8 cellular contexts compared by ENCODE assay signal in the genomic region with DNA sequence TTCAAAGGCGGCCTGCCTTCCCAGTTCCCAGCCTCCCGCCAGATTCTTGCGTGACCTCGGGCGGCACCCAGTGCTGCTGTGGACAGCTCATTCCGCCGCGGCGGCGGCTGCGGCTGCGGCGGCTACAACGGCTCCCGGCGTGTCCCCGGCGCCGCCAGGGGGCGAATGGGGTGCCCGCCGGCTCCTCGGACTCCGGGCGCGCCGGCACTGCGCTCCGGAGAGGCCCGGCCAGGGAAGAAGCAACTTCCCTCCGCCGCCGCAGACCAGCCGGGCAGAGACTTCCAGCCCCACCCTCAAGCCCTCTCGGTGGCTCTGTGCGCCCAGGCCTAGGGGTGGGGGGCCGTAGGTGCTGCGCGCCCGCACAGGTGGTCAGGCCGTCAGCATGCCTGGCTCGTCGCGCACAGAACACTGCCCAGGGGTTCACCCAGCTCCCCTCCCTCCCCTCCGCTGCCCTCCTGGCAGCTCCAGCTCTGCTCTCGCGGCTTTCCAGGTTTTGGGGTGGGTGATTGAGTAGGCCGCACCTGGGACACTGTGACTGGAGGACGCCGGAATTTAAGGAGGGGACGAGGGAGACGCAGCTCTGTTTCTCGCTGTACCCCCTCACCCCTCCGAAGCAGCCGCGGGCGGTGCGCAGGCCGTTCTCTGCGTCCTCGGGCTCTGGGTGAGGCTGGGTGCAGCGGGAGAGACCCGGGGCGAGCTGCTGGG. TPM values are rescaled to one million over a fixed set of nuclear protein-coding genes. Genes with fewer than 3 reads are reported as not detected.
DNase-seq lines count a peak whose midpoint lies in the region; ATAC-seq, FAIRE-seq and TF ChIP-seq lines count a peak whose summit lies in the region.

No MANE protein-coding gene starts in this region.

- DNase-seq in A549 (ENCODE audit: low read depth in 1 of 2, low spot score in 1 of 2) (peak; percentile 51 to 68), NCI-H2227 (lab: John Stamatoyannopoulos, UW; ENCODE audit: unreplicated experiment) (peak; percentile 57), activated T-cell treated with anti-CD3 and anti-CD28 coated beads for 4 hours (peak; percentile 23), erythroblast (lab: John Stamatoyannopoulos, UW) (peak; percentile 70 to 77), midbrain (lab: John Stamatoyannopoulos, UW) (peak; percentile 73), NCI-H1048 (lab: John Stamatoyannopoulos, UW) (no peak)
- DNase-seq in stimulated activated CD8-positive, alpha-beta memory T cell treated with anti-CD3 and anti-CD28 coated beads, Interleukin-2, amount 100 ng/mL, for 1 hour (ENCODE audit: low read depth in 2 of 2) = peak; percentile 10 to 14

- POLR2A ChIA-PET in A549 (lab: Yijun Ruan, JAX) = interaction anchor here (0.6 to 1.0 kb wide), 2 partner anchors 32 to 38 kb away, joined by 3 to 5 read pairs; a partner anchor contains a TSS

- peaks cover 5% of the 10 kb centered on the region; the same call in 2 of the 3 replicates for H3K4me1 ChIP-seq in A549

- peak overlapping the region; percentile 31 for H3K4me3 ChIP-seq in A549

- TF ChIP-seq CTCF in A549 (IDR thresholded peaks at IDR 0.05) = peak; percentile 52

- H3K9me3 ChIP-seq in A549 = no peaks in the 10 kb centered on the region

- peak overlapping the region in 1 of 2 experiments; percentile 48; a peak in 2 of 6 replicates for H3K27ac ChIP-seq in A549

- no peak for FAIRE-seq in A549 (lab: Jason Lieb, UNC)

- CTCF ChIA-PET in A549 (lab: Yijun Ruan, JAX) = interaction anchor here (0.5 to 8.4 kb wide), 37 partner anchors 11 to 1876 kb away, joined by 3 to 143 read pairs (median 4); a partner anchor contains a TSS

- WGBS in A549 (ENCODE audit: missing lambda C conversion rate) = 70% methylated on average over 33 of the region's 64 CpGs

- no peak for TF ChIP-seq POLR2A in A549 (IDR thresholded peaks at IDR 0.05; ENCODE audit: low read length)
- no peak for TF ChIP-seq POLR2A in erythroblast (IDR thresholded peaks at IDR 0.05; ENCODE audit: low read length)

- peak in 1 of 2 experiments; percentile 5; a peak in 2 of 5 replicates for TF ChIP-seq RAD21 in A549 (conservative IDR thresholded peaks at IDR 0.05 in 1 of 2, IDR thresholded peaks at IDR 0.05 in 1 of 2)

- H3K4me2 ChIP-seq in A549 = peak overlapping the region; percentile 88

- TF ChIP-seq EP300 in A549 (IDR thresholded peaks at IDR 0.05) = no peak

- ATAC-seq in A549 = peak; percentile 89 to 92
- peak; percentile 69 for ATAC-seq in GM21360 (IDR thresholded peaks at IDR 0.05; ENCODE audit: unreplicated experiment)

TF ChIP-seq in A549, 52 proteins besides CTCF, POLR2A, EP300 and RAD21:
- TF ChIP-seq FOSL2 (IDR thresholded peaks at IDR 0.05) (no peak), FOSL2 (CRISPR knock-in tag; IDR thresholded peaks at IDR 0.05) (no peak), NFE2L2 (conservative IDR thresholded peaks at IDR 0.05; ENCODE audit: low read length) (no peak), SREBF2 (IDR thresholded peaks at IDR 0.05) (no peak), MYC (IDR thresholded peaks at IDR 0.05; ENCODE audit: borderline replicate concordance, low read length) (no peak), RNF2 (IDR thresholded peaks at IDR 0.05; ENCODE audit: borderline replicate concordance, low read depth) (no peak), SMC3 (IDR thresholded peaks at IDR 0.05) (peak; percentile 63)
- TF ChIP-seq, protein P1, sequence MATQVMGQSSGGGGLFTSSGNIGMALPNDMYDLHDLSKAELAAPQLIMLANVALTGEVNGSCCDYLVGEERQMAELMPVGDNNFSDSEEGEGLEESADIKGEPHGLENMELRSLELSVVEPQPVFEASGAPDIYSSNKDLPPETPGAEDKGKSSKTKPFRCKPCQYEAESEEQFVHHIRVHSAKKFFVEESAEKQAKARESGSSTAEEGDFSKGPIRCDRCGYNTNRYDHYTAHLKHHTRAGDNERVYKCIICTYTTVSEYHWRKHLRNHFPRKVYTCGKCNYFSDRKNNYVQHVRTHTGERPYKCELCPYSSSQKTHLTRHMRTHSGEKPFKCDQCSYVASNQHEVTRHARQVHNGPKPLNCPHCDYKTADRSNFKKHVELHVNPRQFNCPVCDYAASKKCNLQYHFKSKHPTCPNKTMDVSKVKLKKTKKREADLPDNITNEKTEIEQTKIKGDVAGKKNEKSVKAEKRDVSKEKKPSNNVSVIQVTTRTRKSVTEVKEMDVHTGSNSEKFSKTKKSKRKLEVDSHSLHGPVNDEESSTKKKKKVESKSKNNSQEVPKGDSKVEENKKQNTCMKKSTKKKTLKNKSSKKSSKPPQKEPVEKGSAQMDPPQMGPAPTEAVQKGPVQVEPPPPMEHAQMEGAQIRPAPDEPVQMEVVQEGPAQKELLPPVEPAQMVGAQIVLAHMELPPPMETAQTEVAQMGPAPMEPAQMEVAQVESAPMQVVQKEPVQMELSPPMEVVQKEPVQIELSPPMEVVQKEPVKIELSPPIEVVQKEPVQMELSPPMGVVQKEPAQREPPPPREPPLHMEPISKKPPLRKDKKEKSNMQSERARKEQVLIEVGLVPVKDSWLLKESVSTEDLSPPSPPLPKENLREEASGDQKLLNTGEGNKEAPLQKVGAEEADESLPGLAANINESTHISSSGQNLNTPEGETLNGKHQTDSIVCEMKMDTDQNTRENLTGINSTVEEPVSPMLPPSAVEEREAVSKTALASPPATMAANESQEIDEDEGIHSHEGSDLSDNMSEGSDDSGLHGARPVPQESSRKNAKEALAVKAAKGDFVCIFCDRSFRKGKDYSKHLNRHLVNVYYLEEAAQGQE (IDR thresholded peaks at IDR 0.05) = peak; percentile 76
TF ChIP-seq in A549: peak in this region for 2.

RNA-seq across cellular contexts. Expression of a gene that starts 20.2 kb away (rescaled TPM):
- polyA plus RNA-seq in A549 (2011; rRNA removed) (1.6 and 1.9 TPM in 2 replicates), A549 (2017; fragmentation: RNase III; extraction: RNeasy Plus Mini Kit Qiagen cat#74134 plus additional on column Dnase treatment) (0.81 to 0.90 TPM (median 0.84 TPM) in 3 replicates)
- polyA plus RNA-seq in A549 (2012; cell fraction: cytosol; rRNA removed) = 0.15 and 0.17 TPM in 2 replicates
- 0.25 and 0.80 TPM in 2 replicates for polyA plus RNA-seq in A549 (2012; cell fraction: nucleus; rRNA removed)
- 1.6 and 2.7 TPM in 2 replicates for polyA minus RNA-seq in A549 (2011; rRNA and poly(A)+ RNA removed)

RNA-seq across cellular contexts. Expression of a gene that starts 29.0 kb away (rescaled TPM):
- polyA plus RNA-seq in A549 (2011; rRNA removed) = 76.8 and 82.8 TPM in 2 replicates
- polyA plus RNA-seq in A549 (2012; cell fraction: cytosol; rRNA removed) = 74.8 and 91.0 TPM in 2 replicates
- polyA plus RNA-seq in A549 (2012; cell fraction: nucleus; rRNA removed) = 35.1 and 41.8 TPM in 2 replicates
- 83.6 to 103 TPM (median 89.9 TPM) in 3 replicates for polyA plus RNA-seq in A549 (2017; fragmentation: RNase III; extraction: RNeasy Plus Mini Kit Qiagen cat#74134 plus additional on column Dnase treatment)
- polyA minus RNA-seq in A549 (2011; rRNA and poly(A)+ RNA removed) = 55.3 and 81.1 TPM in 2 replicates

RNA-seq across cellular contexts. Expression of a gene that starts 32.1 kb away (rescaled TPM):
- 3.4 and 4.5 TPM in 2 replicates for polyA plus RNA-seq in A549 (2011; rRNA removed)
- polyA plus RNA-seq in A549 (2012; cell fraction: cytosol; rRNA removed) = 1.9 and 2.1 TPM in 2 replicates
- polyA plus RNA-seq in A549 (2012; cell fraction: nucleus; rRNA removed) = 1.3 and 1.7 TPM in 2 replicates
- polyA plus RNA-seq in A549 (2017; fragmentation: RNase III; extraction: RNeasy Plus Mini Kit Qiagen cat#74134 plus additional on column Dnase treatment) = 9.1 to 12.7 TPM (median 11.9 TPM) in 3 replicates
- 3.8 and 4.2 TPM in 2 replicates for polyA minus RNA-seq in A549 (2011; rRNA and poly(A)+ RNA removed)
